1 cellular context compared by ENCODE assay signal in genomic region chr5:40276426-40277102, GRCh38.
TF ChIP-seq lines count a peak whose summit lies in the region.

No MANE protein-coding gene starts in this region.

TF ChIP-seq in GM23338, 12 proteins besides CTCF, POLR2A, EP300 and RAD21 (continued from another document):
- TF ChIP-seq ZNF462 (CRISPR knock-in tag; IDR thresholded peaks at IDR 0.05): no peak
- no peak for TF ChIP-seq JUNB (IDR thresholded peaks at IDR 0.05; ENCODE audit: unreplicated experiment)
- TF ChIP-seq CREB1 (CRISPR knock-in tag; IDR thresholded peaks at IDR 0.05; ENCODE audit: low read depth): no peak
- no peak for TF ChIP-seq EZH2 (IDR thresholded peaks at IDR 0.05; ENCODE audit: low read depth, unreplicated experiment)
- TF ChIP-seq NANOG (IDR thresholded peaks at IDR 0.05; ENCODE audit: borderline replicate concordance): no peak
